ENCODE assay signal across 19 cellular contexts in the genomic region with DNA sequence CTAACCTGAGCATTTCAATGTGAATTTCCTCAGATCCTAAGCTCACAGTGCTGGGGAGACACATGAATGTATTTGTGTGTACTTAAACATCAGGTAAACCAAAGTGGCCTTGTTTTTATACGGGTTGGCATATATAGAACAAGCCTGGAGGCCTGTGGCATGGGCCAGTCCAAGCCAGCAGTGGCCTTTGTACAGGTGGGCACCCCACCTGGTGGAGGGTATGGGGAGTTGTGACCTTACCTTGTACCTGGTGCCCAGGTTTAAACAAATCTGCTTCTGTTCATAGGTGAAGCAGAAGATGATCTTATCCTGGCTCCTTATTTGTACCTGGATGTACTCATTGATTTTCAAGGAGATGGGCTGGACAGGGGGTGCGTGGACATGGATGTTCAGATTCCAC.
DNase-seq lines count a peak whose midpoint lies in the region; ATAC-seq and TF ChIP-seq lines count a peak whose summit lies in the region.
"Had no signal": no experiment of that assay in that cellular context is flagged by ENCODE, and none has a peak within 500 bp of the region (broad histone marks: within the 10 kb centered on the region; RNA-seq: fewer than 3 reads in every experiment).

No MANE protein-coding gene starts in this region.

- H3K9ac ChIP-seq in HCT116 (ENCODE audit: low read length), result no peak overlapping the region
- no peak overlapping the region for H3K9ac ChIP-seq in endodermal cell (ENCODE audit: extremely low read depth, low read length, poor library complexity, severe bottlenecking)

- H3K4me1 ChIP-seq in HCT116 (ENCODE audit: control insufficient read depth in 1 of 2, insufficient read depth in 2 of 2, low read length in 2 of 2) (no peaks in the 10 kb centered on the region), endodermal cell (ENCODE audit: control insufficient read depth, insufficient read depth, low read length) (no peaks in the 10 kb centered on the region)

- H3K4me3 Mint-ChIP-seq in endodermal cell, result no peak overlapping the region
- H3K4me3 Mint-ChIP-seq: T-helper 1 cell treated with Interleukin-12 subunit alpha and Interleukin-12 subunit beta and Interleukin-4 antibody, amounts not matched to agents 30 μg/mL and 1 μg/mL, for 36 hours had no signal

- RAD21 ChIA-PET in HCT116 (lab: Charles Lee; ENCODE audit: low non-redundant PET in 1 of 2, low total read pairs in 2 of 2, uncharacterized antibody in 2 of 2, unreplicated experiment in 2 of 2), result no interaction called here

- H3K27me3 ChIP-seq in HCT116 (ENCODE audit: insufficient read depth, low read length) (peaks cover 8% of the 10 kb centered on the region; the same call in 1 of the 2 replicates), endodermal cell (ENCODE audit: control insufficient read depth, insufficient read depth, low read length, poor library complexity, severe bottlenecking) (no peaks in the 10 kb centered on the region)
- H3K27me3 ChIP-seq: SJCRH30 had no signal

- 89 to 100% methylated on average over 2 of the region's 2 CpGs for WGBS in endodermal cell (ENCODE audit: insufficient coverage in 1 of 2, insufficient read length in 1 of 2), 2 experiments

- H4K20me1 ChIP-seq in HCT116 (ENCODE audit: insufficient read depth), result no peaks in the 10 kb centered on the region

- DNase-seq in HCT116 (ENCODE audit: low read depth, low spot score) (no peak), RPMI8226 (peak; percentile 18), endodermal cell (no peak), NCI-H187 (lab: John Stamatoyannopoulos, UW) (no peak), GM19240 (ENCODE audit: insufficient read length, low spot score) (no peak), activated T-cell treated with anti-CD3 and anti-CD28 coated beads for 4 hours (no peak)
- DNase-seq: C1 segment of cervical spinal cord; DND-41; IMR-90; NCI-H1092 treated with DMSO at 0.1 percent for 48 hours; NCI-H146; NCI-H2081; NCI-H748 treated with DMSO at 0.1 percent for 48 hours; NK-92 treated with Interleukin-12 subunit alpha and Interleukin-12 subunit beta, amount 100 ng/mL, for 24 hours; SJCRH30 had no signal

- H3K27ac ChIP-seq in HCT116 (ENCODE audit: low read depth, low read length) (no peak overlapping the region), endodermal cell (ENCODE audit: low read depth, low read length) (no peak overlapping the region)
- H3K27ac ChIP-seq: RWPE1, SJCRH30 had no signal

- H3K9me2 ChIP-seq in HCT116 (ENCODE audit: insufficient read depth), result no peaks in the 10 kb centered on the region

- no peaks in the 10 kb centered on the region for H3K4me1 Mint-ChIP-seq in endodermal cell

- peak; percentile 13; the same call in 1 of the 2 replicates for TF ChIP-seq RAD21 in HCT116 (IDR thresholded peaks at IDR 0.05; ENCODE audit: low read depth)

- H3K4me3 ChIP-seq in HCT116 (replicated peaks in 1 of 2; ENCODE audit: low read depth in 1 of 2, low read length in 2 of 2) (no peak overlapping the region), endodermal cell (ENCODE audit: low read length) (no peak overlapping the region)
- H3K4me3 ChIP-seq: SJCRH30 had no signal

- H3K4me2 ChIP-seq in HCT116 (ENCODE audit: low read length), result no peak overlapping the region

- H3K9me3 Mint-ChIP-seq in endodermal cell, result no peaks in the 10 kb centered on the region
- H3K9me3 Mint-ChIP-seq: T-helper 1 cell treated with Interleukin-12 subunit alpha and Interleukin-12 subunit beta and Interleukin-4 antibody, amounts not matched to agents 30 μg/mL and 1 μg/mL, for 36 hours had no signal

- POLR2A ChIA-PET in HCT116 (lab: Charles Lee), result no interaction called here

- CTCF ChIA-PET in HCT116 (lab: Charles Lee), result no interaction called here

- no peaks in the 10 kb centered on the region for H3K27me3 Mint-ChIP-seq in endodermal cell (ENCODE audit: insufficient read depth)

- H2AFZ ChIP-seq in HCT116 (ENCODE audit: low read depth, low read length, poor library complexity, severe bottlenecking), result no peak overlapping the region

- H3K27ac Mint-ChIP-seq in endodermal cell, result no peak overlapping the region
- H3K27ac Mint-ChIP-seq: T-helper 1 cell treated with Interleukin-12 subunit alpha and Interleukin-12 subunit beta and Interleukin-4 antibody, amounts not matched to agents 30 μg/mL and 1 μg/mL, for 36 hours had no signal

- no TSS peak for BruUV-seq in HCT116 (replicated peaks; lab: Mats Ljungman, UMichigan)

- H3K36me3 ChIP-seq in HCT116 (ENCODE audit: control insufficient read depth in 1 of 2, insufficient read depth in 2 of 2, low read length in 2 of 2) (no peaks in the 10 kb centered on the region), endodermal cell (ENCODE audit: control insufficient read depth, insufficient read depth, low read length) (no peaks in the 10 kb centered on the region)
- H3K36me3 ChIP-seq: SJCRH30 had no signal

- peak; percentile 75 for ATAC-seq in HCT116
- ATAC-seq in HG03196 (IDR thresholded peaks at IDR 0.05; ENCODE audit: unreplicated experiment), result no peak

- no peaks in the 10 kb centered on the region for H3K9me3 ChIP-seq in HCT116 (ENCODE audit: control insufficient read depth in 1 of 2, insufficient read depth in 1 of 2, low read depth in 1 of 2, low read length in 2 of 2)
- no peaks in the 10 kb centered on the region for H3K9me3 ChIP-seq in endodermal cell (ENCODE audit: control insufficient read depth, low read length)
- H3K9me3 ChIP-seq: SJCRH30 had no signal

- TF ChIP-seq CTCF in GM12873 (IDR thresholded peaks at IDR 0.05; ENCODE audit: insufficient read depth, low read depth, low read length, missing control alignments) (peak; percentile 23), HCT116 (IDR thresholded peaks at IDR 0.05 in 2 of 3, conservative IDR thresholded peaks at IDR 0.05 in 1 of 3; ENCODE audit: borderline replicate concordance in 1 of 3, insufficient read depth in 1 of 3, low read depth in 2 of 3, low read length in 2 of 3) (peak in 2 of 3 experiments; percentile 29 to 34; a peak in 3 of 6 replicates), endodermal cell (conservative IDR thresholded peaks at IDR 0.05) (peak; percentile 71)

- TF ChIP-seq POLR2A in HCT116 (IDR thresholded peaks at IDR 0.05; ENCODE audit: borderline replicate concordance, extremely low read depth, insufficient read depth, insufficient read length), result no peak

- no peaks in the 10 kb centered on the region for H3K36me3 Mint-ChIP-seq in endodermal cell (ENCODE audit: low read depth)

- intact Hi-C loops in HCT116 (cut with micrococcal nuclease), result no loop called here

- no peaks in the 10 kb centered on the region for H3K79me2 ChIP-seq in HCT116 (ENCODE audit: insufficient read depth, low read length)

TF ChIP-seq in HCT116, 20 proteins besides CTCF, POLR2A, EP300 and RAD21 (continues in another document):
- no peak for TF ChIP-seq CBX3 (IDR thresholded peaks at IDR 0.05; ENCODE audit: low read depth)
- no peak for TF ChIP-seq FOSL1 (IDR thresholded peaks at IDR 0.05; ENCODE audit: low read depth)
- no peak for TF ChIP-seq EZH2 (IDR thresholded peaks at IDR 0.05)
- TF ChIP-seq CEBPB (IDR thresholded peaks at IDR 0.05; ENCODE audit: low read depth), result no peak
- no peak for TF ChIP-seq TCF7L2 (IDR thresholded peaks at IDR 0.05; ENCODE audit: borderline replicate concordance, extremely low read depth, insufficient read depth, insufficient read length)
- no peak for TF ChIP-seq YY1 (IDR thresholded peaks at IDR 0.05; ENCODE audit: extremely low read depth, insufficient replicate concordance, low read depth, low read length)
- TF ChIP-seq, protein P1, sequence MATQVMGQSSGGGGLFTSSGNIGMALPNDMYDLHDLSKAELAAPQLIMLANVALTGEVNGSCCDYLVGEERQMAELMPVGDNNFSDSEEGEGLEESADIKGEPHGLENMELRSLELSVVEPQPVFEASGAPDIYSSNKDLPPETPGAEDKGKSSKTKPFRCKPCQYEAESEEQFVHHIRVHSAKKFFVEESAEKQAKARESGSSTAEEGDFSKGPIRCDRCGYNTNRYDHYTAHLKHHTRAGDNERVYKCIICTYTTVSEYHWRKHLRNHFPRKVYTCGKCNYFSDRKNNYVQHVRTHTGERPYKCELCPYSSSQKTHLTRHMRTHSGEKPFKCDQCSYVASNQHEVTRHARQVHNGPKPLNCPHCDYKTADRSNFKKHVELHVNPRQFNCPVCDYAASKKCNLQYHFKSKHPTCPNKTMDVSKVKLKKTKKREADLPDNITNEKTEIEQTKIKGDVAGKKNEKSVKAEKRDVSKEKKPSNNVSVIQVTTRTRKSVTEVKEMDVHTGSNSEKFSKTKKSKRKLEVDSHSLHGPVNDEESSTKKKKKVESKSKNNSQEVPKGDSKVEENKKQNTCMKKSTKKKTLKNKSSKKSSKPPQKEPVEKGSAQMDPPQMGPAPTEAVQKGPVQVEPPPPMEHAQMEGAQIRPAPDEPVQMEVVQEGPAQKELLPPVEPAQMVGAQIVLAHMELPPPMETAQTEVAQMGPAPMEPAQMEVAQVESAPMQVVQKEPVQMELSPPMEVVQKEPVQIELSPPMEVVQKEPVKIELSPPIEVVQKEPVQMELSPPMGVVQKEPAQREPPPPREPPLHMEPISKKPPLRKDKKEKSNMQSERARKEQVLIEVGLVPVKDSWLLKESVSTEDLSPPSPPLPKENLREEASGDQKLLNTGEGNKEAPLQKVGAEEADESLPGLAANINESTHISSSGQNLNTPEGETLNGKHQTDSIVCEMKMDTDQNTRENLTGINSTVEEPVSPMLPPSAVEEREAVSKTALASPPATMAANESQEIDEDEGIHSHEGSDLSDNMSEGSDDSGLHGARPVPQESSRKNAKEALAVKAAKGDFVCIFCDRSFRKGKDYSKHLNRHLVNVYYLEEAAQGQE (IDR thresholded peaks at IDR 0.05; ENCODE audit: low read depth), result no peak
- TF ChIP-seq SIN3A (IDR thresholded peaks at IDR 0.05; ENCODE audit: low read depth), result no peak
- TF ChIP-seq SP1 (IDR thresholded peaks at IDR 0.05; ENCODE audit: low read depth), result no peak
- TF ChIP-seq, protein P2, sequence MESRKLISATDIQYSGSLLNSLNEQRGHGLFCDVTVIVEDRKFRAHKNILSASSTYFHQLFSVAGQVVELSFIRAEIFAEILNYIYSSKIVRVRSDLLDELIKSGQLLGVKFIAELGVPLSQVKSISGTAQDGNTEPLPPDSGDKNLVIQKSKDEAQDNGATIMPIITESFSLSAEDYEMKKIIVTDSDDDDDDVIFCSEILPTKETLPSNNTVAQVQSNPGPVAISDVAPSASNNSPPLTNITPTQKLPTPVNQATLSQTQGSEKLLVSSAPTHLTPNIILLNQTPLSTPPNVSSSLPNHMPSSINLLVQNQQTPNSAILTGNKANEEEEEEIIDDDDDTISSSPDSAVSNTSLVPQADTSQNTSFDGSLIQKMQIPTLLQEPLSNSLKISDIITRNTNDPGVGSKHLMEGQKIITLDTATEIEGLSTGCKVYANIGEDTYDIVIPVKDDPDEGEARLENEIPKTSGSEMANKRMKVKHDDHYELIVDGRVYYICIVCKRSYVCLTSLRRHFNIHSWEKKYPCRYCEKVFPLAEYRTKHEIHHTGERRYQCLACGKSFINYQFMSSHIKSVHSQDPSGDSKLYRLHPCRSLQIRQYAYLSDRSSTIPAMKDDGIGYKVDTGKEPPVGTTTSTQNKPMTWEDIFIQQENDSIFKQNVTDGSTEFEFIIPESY (IDR thresholded peaks at IDR 0.05; ENCODE audit: extremely low read depth, insufficient replicate concordance, low read length), result no peak
- no peak for TF ChIP-seq SRF (IDR thresholded peaks at IDR 0.05; ENCODE audit: low read depth)
- TF ChIP-seq EGR1 (IDR thresholded peaks at IDR 0.05; ENCODE audit: low read depth), result no peak
- TF ChIP-seq JUND (IDR thresholded peaks at IDR 0.05), result no peak
